In genomic region chr17:5883775-5884665, GRCh38 we compare ENCODE assay signal across 25 cellular contexts.
DNase-seq lines count a peak whose midpoint lies in the region; ATAC-seq and TF ChIP-seq lines count a peak whose summit lies in the region.
"Had no signal": no experiment of that assay in that cellular context is flagged by ENCODE, and none has a peak within 500 bp of the region (broad histone marks: within the 10 kb centered on the region; RNA-seq: fewer than 3 reads in every experiment).

No MANE protein-coding gene starts in this region.

- no peak overlapping the region for H3K4me3 Mint-ChIP-seq in stimulated activated naive B cell treated with anti-CD40 and anti-IgM and Interleukin-4, amounts not matched to agents 10 μg/mL and 1 μg/mL and 100 μg/mL, for 72 hours
- no peak overlapping the region for H3K4me3 Mint-ChIP-seq in naive thymus-derived CD8-positive, alpha-beta T cell
- H3K4me3 Mint-ChIP-seq: activated CD4-positive, alpha-beta memory T cell treated with anti-CD3 and anti-CD28 coated beads for 36 hours; activated naive CD8-positive, alpha-beta T cell treated with anti-CD3 and anti-CD28 coated beads, Interleukin-2, amount 10 ng/mL, durations not matched to agents 7 days and 5 days; memory B cell; WTC11 had no signal

- H3K4me3 ChIP-seq in epithelial cell of esophagus (ENCODE audit: low read length) (no peak overlapping the region), trophoblast cell (ENCODE audit: low read depth, low read length) (no peak overlapping the region)
- H3K4me3 ChIP-seq: esophagus squamous epithelium, pancreas, right lobe of liver, upper lobe of right lung had no signal

- H3K79me1 ChIP-seq in trophoblast cell (ENCODE audit: low read length): no peaks in the 10 kb centered on the region

- H4K12ac ChIP-seq in trophoblast cell (ENCODE audit: low read depth, low read length): no peak overlapping the region

- no peak overlapping the region for H2BK120ac ChIP-seq in trophoblast cell (ENCODE audit: insufficient read depth, low read length, poor library complexity)

- peaks cover 7 to 33% of the 10 kb centered on the region in 2 donors for H3K27me3 Mint-ChIP-seq in stimulated activated naive B cell treated with anti-CD40 and anti-IgM and Interleukin-4, amounts not matched to agents 10 μg/mL and 1 μg/mL and 100 μg/mL, for 72 hours
- H3K27me3 Mint-ChIP-seq in naive thymus-derived CD8-positive, alpha-beta T cell: peaks cover 2 to 34% (median 22%) of the 10 kb centered on the region in 5 donors

- H3K18ac ChIP-seq in trophoblast cell (ENCODE audit: low read length): no peak overlapping the region

- H3K27ac ChIP-seq in trophoblast cell (ENCODE audit: low read depth, low read length): no peak overlapping the region
- H3K27ac ChIP-seq: esophagus squamous epithelium, pancreas, right lobe of liver, upper lobe of right lung had no signal

- no peak overlapping the region for H3K14ac ChIP-seq in trophoblast cell (ENCODE audit: low read length)

- H3K4ac ChIP-seq in trophoblast cell (ENCODE audit: low read depth, low read length): no peak overlapping the region

- H2BK5ac ChIP-seq in trophoblast cell (ENCODE audit: low read depth, low read length, poor library complexity): no peak overlapping the region

- no peaks in the 10 kb centered on the region for H3K4me1 ChIP-seq in trophoblast cell (ENCODE audit: control insufficient read depth in 1 of 2, insufficient read depth in 2 of 2, low read length in 2 of 2)
- H3K4me1 ChIP-seq: esophagus squamous epithelium, pancreas, right lobe of liver, upper lobe of right lung had no signal

- H2AFZ ChIP-seq in trophoblast cell (ENCODE audit: insufficient read depth, low read length, poor library complexity): no peak overlapping the region

- H3K36me3 ChIP-seq in trophoblast cell (ENCODE audit: control insufficient read depth in 1 of 2, insufficient read depth in 2 of 2, low read length in 2 of 2): no peaks in the 10 kb centered on the region
- H3K36me3 ChIP-seq: esophagus squamous epithelium, pancreas, right lobe of liver, upper lobe of right lung had no signal

- no peak overlapping the region for H3K9ac ChIP-seq in trophoblast cell (ENCODE audit: low read length)

- H2BK12ac ChIP-seq in trophoblast cell (ENCODE audit: low read length): no peak overlapping the region

- H3K4me1 Mint-ChIP-seq in stimulated activated naive B cell treated with anti-CD40 and anti-IgM and Interleukin-4, amounts not matched to agents 10 μg/mL and 1 μg/mL and 100 μg/mL, for 72 hours: peaks cover 0 to 2% of the 10 kb centered on the region in 2 donors
- no peaks in the 10 kb centered on the region for H3K4me1 Mint-ChIP-seq in naive thymus-derived CD8-positive, alpha-beta T cell
- H3K4me1 Mint-ChIP-seq: activated naive CD8-positive, alpha-beta T cell treated with anti-CD3 and anti-CD28 coated beads, Interleukin-2, amount 10 ng/mL, durations not matched to agents 7 days and 5 days; memory B cell had no signal

- WGBS in trophoblast cell (ENCODE audit: extremely low coverage, insufficient coverage, insufficient read length): no CpG with 5 or more reads among the region's 13 CpGs

- POLR2A ChIA-PET in naive thymus-derived CD8-positive, alpha-beta T cell (lab: Charles Lee): no interaction called here

- TF ChIP-seq CTCF in epithelial cell of esophagus (IDR thresholded peaks at IDR 0.05; ENCODE audit: insufficient read depth, low read depth, low read length, missing control alignments): no peak

- peaks cover 2% of the 10 kb centered on the region for H3K9me3 ChIP-seq in trophoblast cell (ENCODE audit: insufficient read depth, low read depth, low read length)
- H3K9me3 ChIP-seq: esophagus squamous epithelium, pancreas, right lobe of liver, upper lobe of right lung had no signal

- no peak for ATAC-seq in stimulated activated naive B cell treated with anti-CD40 and anti-IgM and Interleukin-4, amounts not matched to agents 10 μg/mL and 1 μg/mL and 100 μg/mL, for 72 hours (replicated peaks)
- no peak for ATAC-seq in naive thymus-derived CD8-positive, alpha-beta T cell
- ATAC-seq: pancreas, right lobe of liver, upper lobe of right lung, WTC11 had no signal

- no peaks in the 10 kb centered on the region for H3K36me3 Mint-ChIP-seq in stimulated activated naive B cell treated with anti-CD40 and anti-IgM and Interleukin-4, amounts not matched to agents 10 μg/mL and 1 μg/mL and 100 μg/mL, for 72 hours
- no peaks in the 10 kb centered on the region for H3K36me3 Mint-ChIP-seq in naive thymus-derived CD8-positive, alpha-beta T cell
- H3K36me3 Mint-ChIP-seq: activated CD4-positive, alpha-beta memory T cell treated with anti-CD3 and anti-CD28 coated beads for 36 hours; activated naive CD8-positive, alpha-beta T cell treated with anti-CD3 and anti-CD28 coated beads, Interleukin-2, amount 10 ng/mL, durations not matched to agents 7 days and 5 days; memory B cell had no signal

- no peak overlapping the region for H2AK5ac ChIP-seq in trophoblast cell (ENCODE audit: low read length)

- no peak overlapping the region for H4K8ac ChIP-seq in trophoblast cell (ENCODE audit: low read depth, low read length)

- H3K79me2 ChIP-seq in trophoblast cell (ENCODE audit: control insufficient read depth, insufficient read depth, low read length, poor library complexity): no peaks in the 10 kb centered on the region

- DNase-seq in ELR (ENCODE audit: low read depth) (peak; percentile 45), NCI-H345 (lab: John Stamatoyannopoulos, UW) (peak; percentile 32), epithelial cell of esophagus (ENCODE audit: low read depth) (peak; percentile 35), trophoblast cell (peak; percentile 55 to 57), D341Med (ENCODE audit: low spot score) (no peak)
- DNase-seq in stimulated activated naive B cell treated with anti-CD40 and anti-IgM and Interleukin-4, amounts not matched to agents 10 μg/mL and 1 μg/mL and 100 μg/mL, for 72 hours: no peak
- DNase-seq in naive thymus-derived CD8-positive, alpha-beta T cell: no peak
- DNase-seq: activated CD4-positive, alpha-beta memory T cell treated with anti-CD3 and anti-CD28 coated beads for 36 hours; activated effector memory CD4-positive, alpha-beta T cell treated with Interleukin-2 at 50 U/mL for 16 hours; activated naive CD8-positive, alpha-beta T cell treated with anti-CD3 and anti-CD28 coated beads, Interleukin-2, amount 10 ng/mL, durations not matched to agents 7 days and 5 days; C1 segment of cervical spinal cord; DMS 273 treated with DMSO at 0.1 percent for 48 hours; effector CD8-positive, alpha-beta T cell; esophagus squamous epithelium; kidney glomerular epithelial cell; NCI-H1092; NCI-H2029 treated with DMSO at 0.1 percent for 48 hours; NCI-H524 treated with DMSO at 0.1 percent for 48 hours; pancreas; right lobe of liver; stimulated activated CD4-positive, alpha-beta T cell treated with anti-CD3 and anti-CD28 coated beads, Interleukin-15, amount 100 ng/mL, for 24 hours; T1000; upper lobe of right lung had no signal

- H3K4me2 ChIP-seq in trophoblast cell (ENCODE audit: low read length): no peak overlapping the region

- no peaks in the 10 kb centered on the region for H3K9me3 Mint-ChIP-seq in stimulated activated naive B cell treated with anti-CD40 and anti-IgM and Interleukin-4, amounts not matched to agents 10 μg/mL and 1 μg/mL and 100 μg/mL, for 72 hours
- H3K9me3 Mint-ChIP-seq in naive thymus-derived CD8-positive, alpha-beta T cell: peaks cover 0 to 2% (median 0%) of the 10 kb centered on the region in 9 donors
- H3K9me3 Mint-ChIP-seq: activated CD4-positive, alpha-beta memory T cell treated with anti-CD3 and anti-CD28 coated beads for 36 hours had no signal

- H4K91ac ChIP-seq in trophoblast cell (ENCODE audit: low read depth, low read length): no peak overlapping the region

- no peak overlapping the region for H3K27ac Mint-ChIP-seq in stimulated activated naive B cell treated with anti-CD40 and anti-IgM and Interleukin-4, amounts not matched to agents 10 μg/mL and 1 μg/mL and 100 μg/mL, for 72 hours
- H3K27ac Mint-ChIP-seq in naive thymus-derived CD8-positive, alpha-beta T cell: peak overlapping the region in 1 of 10 donors; percentile 70
- H3K27ac Mint-ChIP-seq: activated CD4-positive, alpha-beta memory T cell treated with anti-CD3 and anti-CD28 coated beads for 36 hours; activated naive CD8-positive, alpha-beta T cell treated with anti-CD3 and anti-CD28 coated beads, Interleukin-2, amount 10 ng/mL, durations not matched to agents 7 days and 5 days; memory B cell had no signal

- H3K27me3 ChIP-seq in trophoblast cell (ENCODE audit: insufficient read depth, low read length): no peaks in the 10 kb centered on the region
- H3K27me3 ChIP-seq: pancreas, right lobe of liver had no signal

- no peak overlapping the region for H3K23ac ChIP-seq in trophoblast cell (ENCODE audit: low read length)

Comparison
In these comparisons a context has a peak if more than half of its experiments do, and no peak if none do; other contexts are left out.
1. DNase-seq: peak in ELR (single experiment), NCI-H345 (single experiment), epithelial cell of esophagus (single experiment) and trophoblast cell (2 of 2); none in stimulated activated naive B cell treated with anti-CD40 and anti-IgM and Interleukin-4, amounts not matched to agents 10 μg/mL and 1 μg/mL and 100 μg/mL, for 72 hours (single experiment), naive thymus-derived CD8-positive, alpha-beta T cell (0 of 10) and D341Med (single experiment).